20 cellular contexts compared by ENCODE assay signal in genomic region chr15:67595572-67595971, GRCh38. TPM values are rescaled to one million over a fixed set of nuclear protein-coding genes. Genes with fewer than 3 reads are reported as not detected.
DNase-seq lines count a peak whose midpoint lies in the region; ATAC-seq, FAIRE-seq and TF ChIP-seq lines count a peak whose summit lies in the region.
"Had no signal": no experiment of that assay in that cellular context is flagged by ENCODE, and none has a peak within 500 bp of the region (broad histone marks: within the 10 kb centered on the region; RNA-seq: fewer than 3 reads in every experiment).

No MANE protein-coding gene starts in this region.

- RAD21 ChIA-PET in GM12878 (lab: Charles Lee; ENCODE audit: unreplicated experiment) = no interaction called here

- no peak for TF ChIP-seq POLR2A in GM12878 (IDR thresholded peaks at IDR 0.05; ENCODE audit: low read depth, low read length)
- TF ChIP-seq POLR2A in GM12892 (IDR thresholded peaks at IDR 0.05; ENCODE audit: low read depth, low read length) = no peak

- no peak for ATAC-seq in GM12878
- ATAC-seq: CD8-positive, alpha-beta T cell had no signal

- SMC1A ChIA-PET in GM12878 (lab: Charles Lee; ENCODE audit: uncharacterized antibody, unreplicated experiment) = interaction anchor here (1.0 to 1.7 kb wide), 2 partner anchors 18 to 40 kb away, joined by 3 read pairs; no protein-coding TSS in a partner anchor

- no peaks in the 10 kb centered on the region for H3K27me3 ChIP-seq in GM12878 (replicated peaks in 1 of 2; ENCODE audit: control insufficient read depth in 2 of 2, insufficient read depth in 2 of 2, low read length in 1 of 2)
- no peaks in the 10 kb centered on the region for H3K27me3 ChIP-seq in A673 (replicated peaks; ENCODE audit: insufficient read depth, low read depth, low read length, poor library complexity)
- H3K27me3 ChIP-seq: BLaER1 had no signal

- TF ChIP-seq CTCF in GM12878 (IDR thresholded peaks at IDR 0.05 in 2 of 3, conservative IDR thresholded peaks at IDR 0.05 in 1 of 3; ENCODE audit: control insufficient read depth in 2 of 3, extremely low read depth in 1 of 3, insufficient read depth in 1 of 3, low read depth in 3 of 3, low read length in 3 of 3) (no peak), A673 (conservative IDR thresholded peaks at IDR 0.05; ENCODE audit: low read depth, low read length) (no peak)

- no peaks in the 10 kb centered on the region for H3K79me2 ChIP-seq in GM12878 (ENCODE audit: control insufficient read depth, insufficient read depth, low read length)

- TF ChIP-seq RAD21 in GM12878 (IDR thresholded peaks at IDR 0.05; ENCODE audit: insufficient read depth, low read depth, low read length) = no peak

- no peak overlapping the region for H3K27ac ChIP-seq in GM12878 (ENCODE audit: control insufficient read depth, insufficient read depth)
- H3K27ac ChIP-seq in A673 (ENCODE audit: low read depth, low read length, poor library complexity, severe bottlenecking) = no peak overlapping the region
- H3K27ac ChIP-seq: BLaER1, C4-2B had no signal

- H3K4me3 ChIP-seq in GM12878 (no peak overlapping the region), A673 (ENCODE audit: low read depth, low read length, poor library complexity, severe bottlenecking) (no peak overlapping the region)
- H3K4me3 ChIP-seq: BLaER1, HAP-1 had no signal

- H3K9me3 ChIP-seq in GM12878 (replicated peaks; ENCODE audit: control insufficient read depth, insufficient read depth, low read length) = no peaks in the 10 kb centered on the region
- no peaks in the 10 kb centered on the region for H3K9me3 ChIP-seq in A673 (ENCODE audit: low read depth, low read length, poor library complexity, severe bottlenecking)
- H3K9me3 ChIP-seq: BLaER1, Caco-2, HAP-1 had no signal

- no peaks in the 10 kb centered on the region for H4K20me1 ChIP-seq in GM12878 (ENCODE audit: control insufficient read depth, insufficient read depth)
- H4K20me1 ChIP-seq: BLaER1 had no signal

- POLR2A ChIA-PET in GM12878 (lab: Charles Lee) = no interaction called here
- POLR2A ChIA-PET in A673 (lab: Charles Lee; ENCODE audit: low non-redundant PET) = no interaction called here

- CTCF ChIA-PET in GM12878 (lab: Yijun Ruan, JAX) (interaction anchor here (1.2 kb wide), 1 partner anchor 38 kb away, joined by 3 read pairs; no protein-coding TSS in a partner anchor), A673 (lab: Charles Lee) (no interaction called here)

- no peak overlapping the region for H3K9ac ChIP-seq in GM12878 (ENCODE audit: control insufficient read depth, insufficient read depth, low read length)
- H3K9ac ChIP-seq: BLaER1 had no signal

- DNase-seq in GM12878 (ENCODE audit: low read depth, low spot score) (no peak), NCI-H1694 (lab: John Stamatoyannopoulos, UW) (no peak), A673 (ENCODE audit: low spot score) (no peak), GM12892 (ENCODE audit: insufficient read length) (no peak)
- no peak for DNase-seq in activated CD4-positive, CD25-positive, alpha-beta regulatory T cell treated with anti-CD3 and anti-CD28 coated beads, Interleukin-2, amount 50 U/mL, for 72 hours
- DNase-seq: 8988T; Caco-2; CD4-positive, CD25-positive, alpha-beta regulatory T cell; CD8-positive, alpha-beta T cell; DMS153; DND-41; GDM1; GOT3 had no signal

- peaks cover 0 to 4% of the 10 kb centered on the region in 2 experiments; a peak in 2 of 4 replicates for H3K36me3 ChIP-seq in GM12878 (ENCODE audit: control insufficient read depth in 2 of 2, insufficient read depth in 2 of 2, low read length in 1 of 2)
- H3K36me3 ChIP-seq in A673 (ENCODE audit: insufficient read depth, low read length, poor library complexity, severe bottlenecking) = peaks cover 11% of the 10 kb centered on the region

- no peak overlapping the region for H3K4me2 ChIP-seq in GM12878 (ENCODE audit: control insufficient read depth, insufficient read depth)
- H3K4me2 ChIP-seq: BLaER1 had no signal

- intact Hi-C loops in GM12878 (cut with micrococcal nuclease; ENCODE audit: unreplicated experiment) (no loop called here), A673 (cut with micrococcal nuclease; ENCODE audit: unreplicated experiment) (no loop called here)

- H3K4me1 ChIP-seq in GM12878 (ENCODE audit: control insufficient read depth, insufficient read depth, low read length) = no peaks in the 10 kb centered on the region
- H3K4me1 ChIP-seq in A673 (ENCODE audit: insufficient read depth, low read length, poor library complexity, severe bottlenecking) = peaks cover 3% of the 10 kb centered on the region
- H3K4me1 ChIP-seq: BLaER1, Caco-2, HAP-1 had no signal

- FAIRE-seq in G401.6 (lab: Jason Lieb, UNC) (peak; percentile 51), GM12878 (lab: Jason Lieb, UNC) (peak; percentile 59), islet of Langerhans (lab: Jason Lieb, UNC) (peak; percentile 38), GM12892 (lab: Jason Lieb, UNC) (no peak)
- FAIRE-seq: GM12891, H54 had no signal

- H2AFZ ChIP-seq in GM12878 (ENCODE audit: control insufficient read depth, low read depth, low read length) = no peak overlapping the region

- in situ Hi-C loops in GM12878 (cut with MboI) = no loop called here

- BruUV-seq in GM12878 (replicated peaks; lab: Mats Ljungman, UMichigan) (no TSS peak), A673 (replicated peaks; lab: Mats Ljungman, UMichigan) (no TSS peak)

- no peak for TF ChIP-seq EP300 in GM12878 (IDR thresholded peaks at IDR 0.05; ENCODE audit: borderline replicate concordance in 1 of 2, control insufficient read depth in 1 of 2, low read depth in 2 of 2, low read length in 2 of 2)

TF ChIP-seq in GM12878, 131 proteins besides CTCF, POLR2A, EP300 and RAD21:
- TF ChIP-seq CBX3 (IDR thresholded peaks at IDR 0.05; ENCODE audit: borderline replicate concordance, low read depth) (no peak), STAT1 (conservative IDR thresholded peaks at IDR 0.05) (no peak), EZH2 (IDR thresholded peaks at IDR 0.05; ENCODE audit: borderline replicate concordance, control insufficient read depth, low read depth, low read length) (no peak), IRF4 (IDR thresholded peaks at IDR 0.05; ENCODE audit: low read depth, low read length) (no peak), CREB1 (IDR thresholded peaks at IDR 0.05; ENCODE audit: low read depth) (no peak), POLR2AphosphoS5 (IDR thresholded peaks at IDR 0.05; ENCODE audit: low read length) (no peak), WRNIP1 (IDR thresholded peaks at IDR 0.05; ENCODE audit: borderline replicate concordance, low read depth, low read length) (no peak), RUNX3 (IDR thresholded peaks at IDR 0.05; ENCODE audit: low read length) (no peak), IKZF1 (conservative IDR thresholded peaks at IDR 0.05) (no peak), SMC3 (IDR thresholded peaks at IDR 0.05; ENCODE audit: borderline replicate concordance, low read length) (no peak), HCFC1 (IDR thresholded peaks at IDR 0.05; ENCODE audit: low read length) (no peak), ETV6 (conservative IDR thresholded peaks at IDR 0.05 in 1 of 2, IDR thresholded peaks at IDR 0.05 in 1 of 2; ENCODE audit: borderline replicate concordance in 1 of 2, low read depth in 1 of 2) (no peak), NBN (IDR thresholded peaks at IDR 0.05) (no peak), ZNF24 (IDR thresholded peaks at IDR 0.05) (no peak)

RNA-seq across cellular contexts. Expression of gene MAP2K5, which starts 53.1 kb away (rescaled TPM):
- 39.1 and 40.1 TPM in 2 replicates for total RNA-seq in GM12878 (2013; cell fraction: nucleolus; rRNA removed)
- total RNA-seq in GM12878 (2014; rRNA removed) (5.9 and 6.3 TPM in 2 replicates), GM12878 (2014; rRNA removed; fragmentation: Illumina TruSeq; extraction: Trizol) (10.7 and 10.9 TPM in 2 replicates), GM12878 (2021) (19.3 and 19.4 TPM in 2 replicates), A673 (2021) (52.6 and 62.8 TPM in 2 replicates)
- polyA plus RNA-seq in GM12878 (2011; ENCODE audit: low read depth) = 8.7 TPM
- polyA plus RNA-seq in GM12878 (2011; rRNA removed) (5.1 and 7.0 TPM in 2 replicates), GM12878 (2014; fragmentation: Illumina TruSeq; extraction: Trizol) (12.5 and 13.6 TPM in 2 replicates), GM12878 (2014; fragmentation: Nextera tagmentation; extraction: Ambion mirVana) (1 to 10 TPM; 1.3 to 2.0 TPM), GM12878 (2014; rRNA removed) (8.3 and 10.2 TPM in 2 replicates), GM12878 (2016; fragmentation: Nextera tagmentation; extraction: Ambion mirVana) (10 to 100 TPM; 14.6 to 16.6 TPM)
- 2.6 and 3.7 TPM in 2 replicates for polyA plus RNA-seq in GM12878 (2011; cell fraction: cytosol; rRNA removed)
- polyA plus RNA-seq in GM12878 (2011; cell fraction: nucleus; rRNA removed) = 16.5 and 22.6 TPM in 2 replicates
- polyA plus RNA-seq in GM12878 (2012) = 12.2 and 15.8 TPM in 2 replicates
- polyA minus RNA-seq in GM12878 (2011; rRNA and poly(A)+ RNA removed) = 14.6 and 16.8 TPM in 2 replicates
- 3.1 and 5.3 TPM in 2 replicates for polyA minus RNA-seq in GM12878 (2011; cell fraction: cytosol; rRNA and poly(A)+ RNA removed)
- 30.6 and 61.8 TPM in 2 replicates for polyA minus RNA-seq in GM12878 (2011; cell fraction: nucleus; rRNA and poly(A)+ RNA removed)
- polyA plus RNA-seq in GM12892 (2012; ENCODE audit: missing spikeins) = 9.2 TPM
